8 cellular contexts compared by ENCODE assay signal in the genomic region with DNA sequence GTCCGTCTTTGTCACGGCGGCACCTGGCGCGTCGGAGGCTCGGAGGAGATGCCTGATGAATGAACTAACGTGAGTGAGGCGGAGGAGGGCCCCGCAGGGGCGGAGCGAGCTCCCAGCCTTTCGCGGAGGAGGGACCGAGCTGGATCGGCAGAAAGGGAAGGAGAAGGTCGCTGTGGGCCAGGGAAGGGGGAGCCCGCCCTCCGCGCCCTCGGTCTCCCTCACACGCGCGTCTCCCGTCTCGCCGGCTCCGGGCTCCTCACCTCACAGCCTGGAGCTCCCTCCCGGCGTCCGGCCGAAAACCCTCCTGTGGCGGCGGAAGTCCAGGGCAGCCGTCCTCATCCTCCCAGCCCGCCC. TPM values are rescaled to one million over a fixed set of nuclear protein-coding genes. Genes with fewer than 3 reads are reported as not detected.
DNase-seq lines count a peak whose midpoint lies in the region; ATAC-seq and TF ChIP-seq lines count a peak whose summit lies in the region.

No MANE protein-coding gene starts in this region.

- in situ Hi-C loops in IMR-90 (cut with MboI; ENCODE audit: low sequenced_read_pairs) = no loop called here

- H3K9me3 ChIP-seq in IMR-90 (ENCODE audit: control insufficient read depth, insufficient read depth, low read length) (no peaks in the 10 kb centered on the region), RWPE2 (ENCODE audit: severe bottlenecking) (no peaks in the 10 kb centered on the region), neuron (ENCODE audit: low read length) (no peaks in the 10 kb centered on the region), suprapubic skin (no peaks in the 10 kb centered on the region)

- H4K5ac ChIP-seq in IMR-90 (ENCODE audit: low read depth, low read length) = no peak overlapping the region

- peak overlapping the region; percentile 1; the same call in 1 of the 2 replicates for H3K4me2 ChIP-seq in IMR-90 (ENCODE audit: low read depth, low read length)

- no CpG with 5 or more reads among the region's 36 CpGs for WGBS in IMR-90 (ENCODE audit: extremely low coverage in 2 of 2, insufficient read length in 1 of 2), 2 experiments
- no CpG with 5 or more reads among the region's 36 CpGs for WGBS in suprapubic skin

- 0 out of 2 replicates have a peak overlapping the region, but pooled peaks have one; percentile 9 for H3K56ac ChIP-seq in IMR-90 (ENCODE audit: extremely low read depth, insufficient read depth, low read length)

- H3K4ac ChIP-seq in IMR-90 (ENCODE audit: low read depth, low read length) = no peak overlapping the region

- no peak overlapping the region; the same call in 1 of the 2 replicates for H3K18ac ChIP-seq in IMR-90 (ENCODE audit: low read depth, low read length)

- POLR2A ChIA-PET in IMR-90 (lab: Charles Lee; ENCODE audit: unreplicated experiment) = interaction anchor here (0.6 kb wide), 1 partner anchor 12 kb away, joined by 7 read pairs; no protein-coding TSS in a partner anchor

- H3K27ac ChIP-seq in IMR-90 (ENCODE audit: insufficient read depth, low read length) (peak overlapping the region; percentile 57), RWPE2 (ENCODE audit: poor library complexity, severe bottlenecking) (peak overlapping the region; percentile 64), suprapubic skin (peak overlapping the region; percentile 91)

- intact Hi-C loops in IMR-90 (cut with micrococcal nuclease) = loop anchor here (1.0 to 5.0 kb wide), 4 partner anchors 41 to 226 kb away; a partner anchor contains a TSS

- peak overlapping the region; percentile 92 for H2AFZ ChIP-seq in IMR-90 (replicated peaks; ENCODE audit: low read length, poor library complexity)
- H2AFZ ChIP-seq in neuron (ENCODE audit: low read depth, low read length) = peak overlapping the region; percentile 83

- H3K4me1 ChIP-seq in IMR-90 (ENCODE audit: control insufficient read depth, insufficient read depth, low read length) (peaks cover 9% of the 10 kb centered on the region), RWPE2 (ENCODE audit: insufficient read depth, poor library complexity, severe bottlenecking) (no peaks in the 10 kb centered on the region), neuron (ENCODE audit: insufficient read depth, low read length) (peaks cover 19% of the 10 kb centered on the region), suprapubic skin (peaks cover 30% of the 10 kb centered on the region)

- H2BK120ac ChIP-seq in IMR-90 (ENCODE audit: low read depth, low read length) = no peak overlapping the region

- peaks cover 41 to 65% of the 10 kb centered on the region in 2 experiments for H3K79me1 ChIP-seq in IMR-90 (ENCODE audit: low read depth in 1 of 2, low read length in 2 of 2)

- H3K4me3 ChIP-seq in IMR-90 (ENCODE audit: insufficient read depth, low read depth, low read length) (peak overlapping the region; percentile 79), RWPE2 (ENCODE audit: severe bottlenecking) (peak overlapping the region; percentile 75), foreskin fibroblast (ENCODE audit: low read depth in 1 of 2, low read length in 2 of 2) (peak overlapping the region; percentile 75 to 78), neuron (ENCODE audit: low read length) (peak overlapping the region; percentile 90), suprapubic skin (peak overlapping the region; percentile 98)

- H3K14ac ChIP-seq in IMR-90 (replicated peaks; ENCODE audit: low read depth, low read length) = 0 out of 2 replicates have a peak overlapping the region, but pooled peaks have one; percentile 44

- peaks cover 25% of the 10 kb centered on the region for H3K9me1 ChIP-seq in IMR-90 (ENCODE audit: insufficient read depth, low read length)

- DNase-seq in DMS79 (lab: John Stamatoyannopoulos, UW) (peak; percentile 37), IMR-90 (peak; percentile 78), RWPE2 (ENCODE audit: low spot score) (no peak), activated gamma-delta T cell treated with Interleukin-2 at 50 U/mL for 16 hours (peak; percentile 57), foreskin fibroblast (peak; percentile 78 to 93), suprapubic skin (ENCODE audit: low spot score in 2 of 2) (peak; percentile 88)

- no peak overlapping the region for H3K23ac ChIP-seq in IMR-90 (ENCODE audit: low read depth, low read length)

- H3K27me3 ChIP-seq in IMR-90 (ENCODE audit: control insufficient read depth, insufficient read depth, low read length) (no peaks in the 10 kb centered on the region), RWPE2 (ENCODE audit: insufficient read depth, poor library complexity, severe bottlenecking) (no peaks in the 10 kb centered on the region), neuron (ENCODE audit: insufficient read depth, low read length) (no peaks in the 10 kb centered on the region), suprapubic skin (no peaks in the 10 kb centered on the region)

- TF ChIP-seq CTCF in IMR-90 (conservative IDR thresholded peaks at IDR 0.05; ENCODE audit: low read depth, low read length) (no peak), RWPE2 (IDR thresholded peaks at IDR 0.05; ENCODE audit: poor library complexity, severe bottlenecking) (no peak), foreskin fibroblast (IDR thresholded peaks at IDR 0.05; ENCODE audit: low read depth, low read length) (no peak), suprapubic skin (IDR thresholded peaks at IDR 0.05) (no peak)

- H3K36me3 ChIP-seq in IMR-90 (ENCODE audit: control insufficient read depth, insufficient read depth, low read length) = peaks cover 30% of the 10 kb centered on the region
- peaks cover 58% of the 10 kb centered on the region for H3K36me3 ChIP-seq in RWPE2 (ENCODE audit: low read depth)
- H3K36me3 ChIP-seq in neuron (ENCODE audit: insufficient read depth, low read length) = peaks cover 40% of the 10 kb centered on the region
- peaks cover 25% of the 10 kb centered on the region for H3K36me3 ChIP-seq in suprapubic skin

- no peak for TF ChIP-seq EP300 in suprapubic skin (IDR thresholded peaks at IDR 0.05)

- H2AK5ac ChIP-seq in IMR-90 (ENCODE audit: low read depth, low read length) = no peak overlapping the region

- CTCF ChIA-PET in IMR-90 (lab: Yijun Ruan, JAX) = no interaction called here

- TF ChIP-seq POLR2A in IMR-90 (IDR thresholded peaks at IDR 0.05; ENCODE audit: low read depth, low read length) (peak; percentile 78), suprapubic skin (IDR thresholded peaks at IDR 0.05) (peak in 1 of 2 donors; percentile 34)

- dilution Hi-C loops in IMR-90 (cut with HindIII; ENCODE audit: low sequenced_read_pairs, unreplicated experiment) = no loop called here

- ATAC-seq in GM21619 (IDR thresholded peaks at IDR 0.05; ENCODE audit: unreplicated experiment) = peak; percentile 53
- ATAC-seq in IMR-90 (ENCODE audit: low read depth) = peak; percentile 79
- peak; percentile 68 for ATAC-seq in RWPE2 (ENCODE audit: low read depth)

- H2BK5ac ChIP-seq in IMR-90 (ENCODE audit: low read depth, low read length, poor library complexity, severe bottlenecking) = peak overlapping the region; percentile 40

- TF ChIP-seq RAD21 in IMR-90 (IDR thresholded peaks at IDR 0.05; ENCODE audit: low read length) = no peak; the same call in 1 of the 2 replicates

- H3K9ac ChIP-seq in IMR-90 (ENCODE audit: low read depth, low read length) = peak overlapping the region; percentile 58

- BruUV-seq in IMR-90 (replicated peaks; lab: Mats Ljungman, UMichigan) = no TSS peak

- H2AK9ac ChIP-seq in IMR-90 (replicated peaks; ENCODE audit: low read depth, low read length, poor library complexity) = peak overlapping the region; percentile 78

- no peak overlapping the region for H2BK20ac ChIP-seq in IMR-90 (ENCODE audit: low read depth, low read length)

- no peak overlapping the region for H4K91ac ChIP-seq in IMR-90 (ENCODE audit: insufficient read depth, low read depth, low read length)

- H4K8ac ChIP-seq in IMR-90 (ENCODE audit: low read depth in 2 of 2, low read length in 2 of 2) = no peak overlapping the region

- no peak overlapping the region for H2BK15ac ChIP-seq in IMR-90 (ENCODE audit: low read depth, low read length)

- H4K20me1 ChIP-seq in IMR-90 (ENCODE audit: insufficient read depth, low read length) = peaks cover 13% of the 10 kb centered on the region

TF ChIP-seq in IMR-90, 13 proteins besides CTCF, POLR2A, EP300 and RAD21:
- TF ChIP-seq MXI1 (IDR thresholded peaks at IDR 0.05; ENCODE audit: borderline replicate concordance, low read depth, low read length) (0 out of 2 replicates have a peak, but pooled peaks have one; percentile 9), MAZ (IDR thresholded peaks at IDR 0.05; ENCODE audit: borderline replicate concordance, low read depth, low read length) (peak; percentile 20; the same call in 1 of the 2 replicates), SMC3 (IDR thresholded peaks at IDR 0.05; ENCODE audit: low read depth, low read length) (no peak)

RNA-seq across cellular contexts. Expression of a gene that starts 0.5 kb away (rescaled TPM):
- total RNA-seq in IMR-90 (2012; rRNA removed) (8.9 and 11.7 TPM in 2 replicates), suprapubic skin (10 to 100 TPM; 17.5 to 45.7 (median 21.2) TPM)
- 16.2 and 17.1 TPM in 2 replicates for polyA plus RNA-seq in IMR-90 (2012; rRNA removed)
- 13.7 and 15.5 TPM in 2 replicates for polyA plus RNA-seq in IMR-90 (2012; cell fraction: cytosol; rRNA removed)
- polyA plus RNA-seq in IMR-90 (2012; cell fraction: nucleus; rRNA removed; ENCODE audit: low replicate concordance) = 22.8 and 27.3 TPM in 2 replicates
